In genomic region chr5:173513521-173513991, GRCh38 we compare ENCODE assay signal across 16 cellular contexts.
A peak's percentile ranks its signal among the peaks of the same experiment; 100 is the strongest.
DNase-seq lines count a peak whose midpoint lies in the region; ATAC-seq, FAIRE-seq and TF ChIP-seq lines count a peak whose summit lies in the region.
"Had no signal": no experiment of that assay in that cellular context is flagged by ENCODE, and none has a peak within 500 bp of the region (broad histone marks: within the 10 kb centered on the region; RNA-seq: fewer than 3 reads in every experiment).

No MANE protein-coding gene starts in this region.

- no peak overlapping the region for H4K8ac ChIP-seq in mesenchymal stem cell (ENCODE audit: low read length)

- no peaks in the 10 kb centered on the region for H3K79me2 ChIP-seq in astrocyte (ENCODE audit: insufficient read depth, low read length)

- H3K4me1 Mint-ChIP-seq in HFFc6 (ENCODE audit: low read depth): peaks cover 38% of the 10 kb centered on the region
- H3K4me1 Mint-ChIP-seq in astrocyte (ENCODE audit: low read depth, unreplicated experiment): peaks cover 16% of the 10 kb centered on the region
- peaks cover 1% of the 10 kb centered on the region for H3K4me1 Mint-ChIP-seq in activated CD8-positive, alpha-beta T cell treated with anti-CD3 and anti-CD28 coated beads, Interleukin-2, amount 10 ng/mL, durations not matched to agents 7 days and 5 days (ENCODE audit: low read depth)
- H3K4me1 Mint-ChIP-seq: activated T-helper 17 cell treated with anti-CD3 and anti-CD28 coated beads, Interleukin-2, amount 50 U/mL, for 72 hours; stimulated activated naive CD8-positive, alpha-beta T cell treated with anti-CD3 and anti-CD28 coated beads, Interleukin-15, amount 100 ng/mL, for 72 hours had no signal

- POLR2A ChIA-PET in AG04450 (lab: Yijun Ruan, JAX): interaction anchor here (0.8 kb wide), 1 partner anchor 38 kb away, joined by 3 read pairs; no protein-coding TSS in a partner anchor
- POLR2A ChIA-PET in activated CD8-positive, alpha-beta T cell treated with anti-CD3 and anti-CD28 coated beads, Interleukin-2, amount 10 ng/mL, durations not matched to agents 7 days and 5 days (lab: Charles Lee): no interaction called here

- H3K18ac ChIP-seq in mesenchymal stem cell (ENCODE audit: low read depth in 1 of 2, low read length in 2 of 2): no peak overlapping the region

- H3K4me3 Mint-ChIP-seq in HFFc6 (no peak overlapping the region), astrocyte (ENCODE audit: unreplicated experiment) (no peak overlapping the region)
- no peak overlapping the region for H3K4me3 Mint-ChIP-seq in activated CD8-positive, alpha-beta T cell treated with anti-CD3 and anti-CD28 coated beads, Interleukin-2, amount 10 ng/mL, durations not matched to agents 7 days and 5 days
- H3K4me3 Mint-ChIP-seq: activated CD4-positive, alpha-beta memory T cell treated with anti-CD3 and anti-CD28 coated beads, Interleukin-2, amount 10 ng/mL, durations not matched to agents 7 days and 5 days; activated T-helper 17 cell treated with anti-CD3 and anti-CD28 coated beads, Interleukin-2, amount 50 U/mL, for 72 hours; stimulated activated naive CD8-positive, alpha-beta T cell treated with anti-CD3 and anti-CD28 coated beads, Interleukin-15, amount 100 ng/mL, for 72 hours had no signal

- H3K4me2 ChIP-seq in astrocyte (ENCODE audit: low read length) (peak overlapping the region; percentile 20), mesenchymal stem cell (ENCODE audit: low read length, poor library complexity, severe bottlenecking) (no peak overlapping the region)

- H3K27ac ChIP-seq in AG04450 (ENCODE audit: low read depth, low read length) (no peak overlapping the region), astrocyte (ENCODE audit: low read depth, low read length) (peak overlapping the region; percentile 47), mesenchymal stem cell (ENCODE audit: low read length, poor library complexity, severe bottlenecking) (peak overlapping the region; percentile 66), heart right ventricle (no peak overlapping the region), right atrium auricular region (no peak overlapping the region)
- H3K27ac ChIP-seq: upper lobe of right lung had no signal

- no peak overlapping the region for H2BK5ac ChIP-seq in mesenchymal stem cell (ENCODE audit: low read depth, low read length, poor library complexity, severe bottlenecking)

- H3K9me3 Mint-ChIP-seq in HFFc6: peaks cover 4% of the 10 kb centered on the region
- H3K9me3 Mint-ChIP-seq in astrocyte (ENCODE audit: unreplicated experiment): peaks cover 2% of the 10 kb centered on the region
- H3K9me3 Mint-ChIP-seq in activated CD8-positive, alpha-beta T cell treated with anti-CD3 and anti-CD28 coated beads, Interleukin-2, amount 10 ng/mL, durations not matched to agents 7 days and 5 days (ENCODE audit: insufficient read depth): no peaks in the 10 kb centered on the region
- H3K9me3 Mint-ChIP-seq: activated CD4-positive, alpha-beta memory T cell treated with anti-CD3 and anti-CD28 coated beads, Interleukin-2, amount 10 ng/mL, durations not matched to agents 7 days and 5 days; activated T-helper 17 cell treated with anti-CD3 and anti-CD28 coated beads, Interleukin-2, amount 50 U/mL, for 72 hours; stimulated activated naive CD8-positive, alpha-beta T cell treated with anti-CD3 and anti-CD28 coated beads, Interleukin-15, amount 100 ng/mL, for 72 hours had no signal

- H3K27me3 Mint-ChIP-seq in HFFc6 (ENCODE audit: insufficient read depth): peaks cover 6% of the 10 kb centered on the region
- no peaks in the 10 kb centered on the region for H3K27me3 Mint-ChIP-seq in astrocyte (ENCODE audit: low read depth, unreplicated experiment)
- peaks cover 15% of the 10 kb centered on the region for H3K27me3 Mint-ChIP-seq in activated CD8-positive, alpha-beta T cell treated with anti-CD3 and anti-CD28 coated beads, Interleukin-2, amount 10 ng/mL, durations not matched to agents 7 days and 5 days (ENCODE audit: low read depth)

- no peak overlapping the region for H2AFZ ChIP-seq in astrocyte (ENCODE audit: low read depth, low read length)
- no peak overlapping the region for H2AFZ ChIP-seq in mesenchymal stem cell (ENCODE audit: low read depth, low read length)

- TF ChIP-seq CTCF in AG04450 (IDR thresholded peaks at IDR 0.05; ENCODE audit: low read depth, low read length): peak; percentile 29; the same call in 1 of the 2 replicates
- peak; percentile 42; the same call in 1 of the 2 replicates for TF ChIP-seq CTCF in HFFc6 (IDR thresholded peaks at IDR 0.05)
- no peak for TF ChIP-seq CTCF in astrocyte (IDR thresholded peaks at IDR 0.05; ENCODE audit: insufficient read depth, low read depth, low read length)
- peak in 1 of 9 donors; percentile 4 for TF ChIP-seq CTCF in heart right ventricle (IDR thresholded peaks at IDR 0.05)
- TF ChIP-seq CTCF in right atrium auricular region (IDR thresholded peaks at IDR 0.05): no peak

- no peak overlapping the region for H2BK120ac ChIP-seq in mesenchymal stem cell (ENCODE audit: low read depth, low read length)

- intact Hi-C loops in heart right ventricle (cut with DNase I): no loop called here

- H3K4me3 ChIP-seq in AG04450 (ENCODE audit: low read depth, low read length) (no peak overlapping the region), astrocyte (ENCODE audit: insufficient read depth, low read depth, low read length) (no peak overlapping the region), mesenchymal stem cell (ENCODE audit: insufficient read depth in 1 of 2, low read depth in 1 of 2, low read length in 2 of 2) (no peak overlapping the region), heart right ventricle (no peak overlapping the region), right atrium auricular region (no peak overlapping the region)
- H3K4me3 ChIP-seq: mucosa of descending colon, upper lobe of right lung had no signal

- no peak overlapping the region for H3K4ac ChIP-seq in mesenchymal stem cell (ENCODE audit: low read depth in 1 of 2, low read length in 2 of 2)

- no peak overlapping the region for H2AK5ac ChIP-seq in mesenchymal stem cell (ENCODE audit: low read length, severe bottlenecking)

- no peak overlapping the region for H3K14ac ChIP-seq in mesenchymal stem cell (ENCODE audit: low read length in 2 of 2)

- H3K4me1 ChIP-seq in astrocyte (ENCODE audit: insufficient read depth, low read length) (peaks cover 7% of the 10 kb centered on the region), mesenchymal stem cell (ENCODE audit: control insufficient read depth, insufficient read depth, low read depth, low read length) (peaks cover 2% of the 10 kb centered on the region), heart right ventricle (no peaks in the 10 kb centered on the region), right atrium auricular region (no peaks in the 10 kb centered on the region)
- H3K4me1 ChIP-seq: upper lobe of right lung had no signal

- DNase-seq in AG04450 (ENCODE audit: low read depth, low spot score) (no peak), HFFc6 (peak; percentile 66), astrocyte (ENCODE audit: low read depth) (peak; percentile 43), mesenchymal stem cell (no peak), heart right ventricle (no peak), right atrium auricular region (ENCODE audit: low spot score) (no peak)
- DNase-seq in activated CD8-positive, alpha-beta T cell treated with anti-CD3 and anti-CD28 coated beads, Interleukin-2, amount 10 ng/mL, durations not matched to agents 7 days and 5 days: no peak
- DNase-seq: activated CD4-positive, alpha-beta memory T cell treated with anti-CD3 and anti-CD28 coated beads, Interleukin-2, amount 10 ng/mL, durations not matched to agents 7 days and 5 days; AML-193; hypothalamus; mucosa of descending colon; NCI-H146; stimulated activated naive CD8-positive, alpha-beta T cell treated with anti-CD3 and anti-CD28 coated beads, Interleukin-15, amount 100 ng/mL, for 72 hours; upper lobe of right lung had no signal

- H3K27me3 ChIP-seq in AG04450 (ENCODE audit: control insufficient read depth, insufficient read depth, low read length) (no peaks in the 10 kb centered on the region), astrocyte (ENCODE audit: insufficient read depth, low read length) (no peaks in the 10 kb centered on the region), mesenchymal stem cell (ENCODE audit: control insufficient read depth in 1 of 2, insufficient read depth in 1 of 2, low read length in 2 of 2) (no peaks in the 10 kb centered on the region), heart right ventricle (peaks cover 0 to 28% (median 0%) of the 10 kb centered on the region in 7 donors), right atrium auricular region (no peaks in the 10 kb centered on the region)

- CTCF ChIA-PET in AG04450 (lab: Charles Lee): interaction anchor here (0.6 to 1.1 kb wide), 2 partner anchors 39 to 348 kb away, joined by 3 to 4 read pairs; no protein-coding TSS in a partner anchor
- CTCF ChIA-PET in activated CD8-positive, alpha-beta T cell treated with anti-CD3 and anti-CD28 coated beads, Interleukin-2, amount 10 ng/mL, durations not matched to agents 7 days and 5 days (lab: Charles Lee): no interaction called here

- no peak overlapping the region for H2BK12ac ChIP-seq in mesenchymal stem cell (ENCODE audit: low read length in 2 of 2)

- no peak for FAIRE-seq in astrocyte (lab: Jason Lieb, UNC)

- no peak for ATAC-seq in activated CD8-positive, alpha-beta T cell treated with anti-CD3 and anti-CD28 coated beads, Interleukin-2, amount 10 ng/mL, durations not matched to agents 7 days and 5 days
- ATAC-seq in heart right ventricle (no peak), GM18498 (IDR thresholded peaks at IDR 0.05; ENCODE audit: unreplicated experiment) (no peak)
- ATAC-seq: activated T-helper 17 cell treated with anti-CD3 and anti-CD28 coated beads, Interleukin-2, amount 50 U/mL, for 72 hours; mucosa of descending colon; stimulated activated naive CD8-positive, alpha-beta T cell treated with anti-CD3 and anti-CD28 coated beads, Interleukin-15, amount 100 ng/mL, for 72 hours; upper lobe of right lung had no signal

- H3K36me3 ChIP-seq in astrocyte (ENCODE audit: insufficient read depth, low read length) (no peaks in the 10 kb centered on the region), mesenchymal stem cell (ENCODE audit: control insufficient read depth in 1 of 2, insufficient read depth in 2 of 2, low read depth in 1 of 2, low read length in 2 of 2) (no peaks in the 10 kb centered on the region), heart right ventricle (no peaks in the 10 kb centered on the region), right atrium auricular region (no peaks in the 10 kb centered on the region)
- H3K36me3 ChIP-seq: upper lobe of right lung had no signal

- H3K79me1 ChIP-seq in mesenchymal stem cell (replicated peaks; ENCODE audit: low read length, poor library complexity, severe bottlenecking): no peaks in the 10 kb centered on the region

- H2BK15ac ChIP-seq in mesenchymal stem cell (ENCODE audit: low read depth, poor library complexity, severe bottlenecking): no peak overlapping the region

- H3K36me3 Mint-ChIP-seq in HFFc6 (ENCODE audit: low read depth) (peaks cover 4% of the 10 kb centered on the region; the same call in 1 of the 2 replicates), astrocyte (ENCODE audit: low read depth, unreplicated experiment) (no peaks in the 10 kb centered on the region)
- H3K36me3 Mint-ChIP-seq in activated CD8-positive, alpha-beta T cell treated with anti-CD3 and anti-CD28 coated beads, Interleukin-2, amount 10 ng/mL, durations not matched to agents 7 days and 5 days (ENCODE audit: low read depth): no peaks in the 10 kb centered on the region

- no peaks in the 10 kb centered on the region for H3K9me3 ChIP-seq in AG04450 (ENCODE audit: control insufficient read depth, insufficient read depth, low read length)
- peaks cover 3% of the 10 kb centered on the region for H3K9me3 ChIP-seq in astrocyte (ENCODE audit: insufficient read depth, low read depth, low read length)
- H3K9me3 ChIP-seq in mesenchymal stem cell (ENCODE audit: control insufficient read depth, low read length): no peaks in the 10 kb centered on the region
- H3K9me3 ChIP-seq in heart right ventricle: peaks cover 0 to 5% (median 0%) of the 10 kb centered on the region in 11 donors
- H3K9me3 ChIP-seq in right atrium auricular region: no peaks in the 10 kb centered on the region
- H3K9me3 ChIP-seq: mucosa of descending colon, upper lobe of right lung had no signal

- H3K23ac ChIP-seq in mesenchymal stem cell (ENCODE audit: low read length in 2 of 2): no peak overlapping the region

- H3K27ac Mint-ChIP-seq in HFFc6 (peak overlapping the region; percentile 56), astrocyte (ENCODE audit: unreplicated experiment) (peak overlapping the region; percentile 35)
- H3K27ac Mint-ChIP-seq in activated CD8-positive, alpha-beta T cell treated with anti-CD3 and anti-CD28 coated beads, Interleukin-2, amount 10 ng/mL, durations not matched to agents 7 days and 5 days: no peak overlapping the region
- H3K27ac Mint-ChIP-seq: activated CD4-positive, alpha-beta memory T cell treated with anti-CD3 and anti-CD28 coated beads, Interleukin-2, amount 10 ng/mL, durations not matched to agents 7 days and 5 days; activated T-helper 17 cell treated with anti-CD3 and anti-CD28 coated beads, Interleukin-2, amount 50 U/mL, for 72 hours; stimulated activated naive CD8-positive, alpha-beta T cell treated with anti-CD3 and anti-CD28 coated beads, Interleukin-15, amount 100 ng/mL, for 72 hours had no signal

- no peaks in the 10 kb centered on the region for H4K20me1 ChIP-seq in astrocyte (ENCODE audit: insufficient read depth, low read length)

- no peak overlapping the region for H4K91ac ChIP-seq in mesenchymal stem cell (ENCODE audit: low read length)

- H3K9ac ChIP-seq in astrocyte (ENCODE audit: low read length): peak overlapping the region; percentile 17
- peak overlapping the region; percentile 62 for H3K9ac ChIP-seq in mesenchymal stem cell (ENCODE audit: low read length)

Comparison
In these comparisons a context has a peak if more than half of its experiments do, and no peak if none do; other contexts are left out.
1. DNase-seq: peak in HFFc6 (single experiment) and astrocyte (single experiment); none in AG04450 (single experiment), mesenchymal stem cell (single experiment), activated CD8-positive, alpha-beta T cell treated with anti-CD3 and anti-CD28 coated beads, Interleukin-2, amount 10 ng/mL, durations not matched to agents 7 days and 5 days (single experiment), heart right ventricle (0 of 2) and right atrium auricular region (single experiment).
2. H3K27ac ChIP-seq: peak in astrocyte (single experiment) and mesenchymal stem cell (single experiment); none in AG04450 (single experiment), heart right ventricle (0 of 10) and right atrium auricular region (0 of 2).
3. CTCF ChIP-seq: peak in AG04450 (single experiment) and HFFc6 (single experiment); none in astrocyte (single experiment) and right atrium auricular region (0 of 2).